8 cellular contexts compared by ENCODE assay signal in genomic region chr1:200139661-200140250, GRCh38.
DNase-seq lines count a peak whose midpoint lies in the region; ATAC-seq and TF ChIP-seq lines count a peak whose summit lies in the region.

No MANE protein-coding gene starts in this region.

- no peaks in the 10 kb centered on the region for H3K79me2 ChIP-seq in OCI-LY1 (ENCODE audit: insufficient read depth, low read length)

- H3K27ac ChIP-seq in OCI-LY1 (ENCODE audit: low read depth, low read length, poor library complexity, severe bottlenecking) (no peak overlapping the region), colonic mucosa (no peak overlapping the region)

- TF ChIP-seq CTCF in OCI-LY1 (IDR thresholded peaks at IDR 0.05; ENCODE audit: low read length) (peak; percentile 79), colonic mucosa (IDR thresholded peaks at IDR 0.05) (no peak), mucosa of descending colon (IDR thresholded peaks at IDR 0.05) (no peak)

- H3K9ac ChIP-seq in OCI-LY1 (ENCODE audit: low read length), result no peak overlapping the region
- H3K9ac ChIP-seq in colonic mucosa (ENCODE audit: low read depth in 2 of 2, low read length in 2 of 2), result no peak overlapping the region

- intact Hi-C loops in colonic mucosa (cut with DNase I) (loop anchor here (10.0 kb wide), 2 partner anchors 185 to 345 kb away; no protein-coding TSS in a partner anchor), mucosa of descending colon (cut with DNase I, micrococcal nuclease) (no loop called here)

- DNase-seq in activated gamma-delta T cell treated with Interleukin-2 at 50 U/mL for 16 hours (peak; percentile 14), activated gamma-delta T cell (lab: John Stamatoyannopoulos, UW) (no peak), HK-2 (ENCODE audit: unreplicated experiment) (peak; percentile 12), colonic mucosa (peak; percentile 25), mucosa of descending colon (peak in 1 of 3 donors; percentile 55), T-helper 9 cell (no peak)

- ATAC-seq in GM21360 (IDR thresholded peaks at IDR 0.05; ENCODE audit: unreplicated experiment), result peak; percentile 91
- peak; percentile 80 for ATAC-seq in mucosa of descending colon

- no peak overlapping the region for H2AFZ ChIP-seq in OCI-LY1 (ENCODE audit: low read length)

- H3K27me3 ChIP-seq in OCI-LY1 (ENCODE audit: insufficient read depth, low read length) (no peaks in the 10 kb centered on the region), colonic mucosa (no peaks in the 10 kb centered on the region)

- H3K4me2 ChIP-seq in OCI-LY1 (ENCODE audit: low read length), result no peak overlapping the region

- H3K36me3 ChIP-seq in OCI-LY1 (ENCODE audit: insufficient read depth, low read length) (no peaks in the 10 kb centered on the region), colonic mucosa (no peaks in the 10 kb centered on the region), mucosa of descending colon (ENCODE audit: low read depth) (no peaks in the 10 kb centered on the region)

- no peaks in the 10 kb centered on the region for H3F3A ChIP-seq in OCI-LY1 (ENCODE audit: insufficient read depth, low read length)

- H3K4me3 ChIP-seq in OCI-LY1 (ENCODE audit: low read depth, low read length, poor library complexity, severe bottlenecking), result no peak overlapping the region
- no peak overlapping the region for H3K4me3 ChIP-seq in colonic mucosa
- no peak overlapping the region for H3K4me3 ChIP-seq in mucosa of descending colon

- no peaks in the 10 kb centered on the region for H4K20me1 ChIP-seq in OCI-LY1 (ENCODE audit: insufficient read depth, low read length)

- no peaks in the 10 kb centered on the region for H3K9me3 ChIP-seq in OCI-LY1 (ENCODE audit: low read length)
- H3K9me3 ChIP-seq in colonic mucosa, result no peaks in the 10 kb centered on the region
- no peaks in the 10 kb centered on the region for H3K9me3 ChIP-seq in mucosa of descending colon

- H3K4me1 ChIP-seq in OCI-LY1 (ENCODE audit: insufficient read depth, low read length, severe bottlenecking) (peaks cover 5% of the 10 kb centered on the region), colonic mucosa (no peaks in the 10 kb centered on the region), mucosa of descending colon (ENCODE audit: low read depth) (no peaks in the 10 kb centered on the region)

- no peaks in the 10 kb centered on the region for H3K9me2 ChIP-seq in OCI-LY1 (ENCODE audit: low read depth, low read length)

Comparison
In these comparisons a context has a peak if more than half of its experiments do, and no peak if none do; other contexts are left out.
1. DNase-seq: peak in activated gamma-delta T cell treated with Interleukin-2 at 50 U/mL for 16 hours (single experiment), HK-2 (single experiment) and colonic mucosa (single experiment); none in activated gamma-delta T cell (single experiment) and T-helper 9 cell (single experiment).